ENCODE assay signal across 23 cellular contexts in the genomic region with DNA sequence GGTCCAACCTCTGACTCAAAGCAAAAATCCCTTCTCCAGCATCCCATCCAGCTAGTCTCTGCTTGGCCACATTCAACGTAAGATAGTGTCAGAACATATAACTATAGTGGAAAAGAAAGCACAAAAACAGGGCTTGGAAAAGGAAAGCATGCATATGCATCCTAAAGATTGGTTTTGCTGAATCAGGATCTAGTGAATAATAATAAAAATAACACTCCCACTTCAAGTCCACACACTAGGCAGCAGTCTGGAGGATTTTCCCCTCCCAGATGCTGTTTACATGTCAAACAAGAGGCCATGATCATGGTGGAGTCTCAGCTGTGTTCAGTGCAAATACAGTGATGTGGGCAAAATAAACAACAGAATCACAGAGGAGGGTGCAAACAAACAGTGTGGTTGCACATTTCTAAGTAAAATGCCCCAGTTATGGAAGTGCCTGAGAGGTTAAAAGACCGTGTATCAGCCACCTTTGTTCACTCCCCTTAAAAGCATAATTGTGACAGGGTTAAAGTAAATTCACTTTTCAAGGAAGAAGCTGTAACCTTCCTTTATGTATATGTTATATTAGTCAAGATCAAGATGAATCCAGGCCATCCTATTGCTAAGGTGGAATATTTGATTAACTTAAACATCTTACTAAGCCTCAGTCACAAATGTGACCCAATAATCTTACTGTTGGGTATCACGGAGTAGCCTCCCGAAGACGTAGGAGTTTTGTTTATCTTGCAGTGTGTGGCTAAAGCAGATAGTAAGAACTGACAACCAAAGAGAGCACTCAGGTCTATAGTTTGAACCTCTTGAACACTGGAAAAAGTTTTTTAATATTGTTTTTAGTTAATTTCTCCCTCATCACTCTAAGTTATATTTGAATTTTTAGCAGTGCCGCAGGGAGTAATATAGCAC.
DNase-seq lines count a peak whose midpoint lies in the region; ATAC-seq, FAIRE-seq and TF ChIP-seq lines count a peak whose summit lies in the region.
"Had no signal": no experiment of that assay in that cellular context is flagged by ENCODE, and none has a peak within 500 bp of the region (broad histone marks: within the 10 kb centered on the region; RNA-seq: fewer than 3 reads in every experiment).

No MANE protein-coding gene starts in this region.

- H3K4me2 ChIP-seq in A549 (peak overlapping the region; percentile 71), hepatocyte (no peak overlapping the region)
- H3K4me2 ChIP-seq: BLaER1 had no signal

- H3K27ac ChIP-seq in A549, result peak overlapping the region; percentile 13 to 39; a peak in 1 of 6 replicates
- H3K27ac ChIP-seq in hepatocyte, result no peak overlapping the region
- H3K27ac ChIP-seq in vagina, result no peak overlapping the region
- H3K27ac ChIP-seq: BLaER1, HL-60, tibial artery had no signal

- FAIRE-seq in A549 (lab: Jason Lieb, UNC) (no peak), HTR-8/SVneo (lab: Jason Lieb, UNC) (no peak)
- FAIRE-seq: H1, RCC 7860 had no signal

- peak; percentile 5 to 84 for DNase-seq in A549 (ENCODE audit: low read depth in 1 of 2, low spot score in 1 of 2)
- DNase-seq in LNCaP clone FGC (ENCODE audit: low read depth), result peak; percentile 57
- peak; percentile 17 for DNase-seq in NCI-H510A (lab: John Stamatoyannopoulos, UW)
- peak; percentile 10 for DNase-seq in hepatocyte (ENCODE audit: low spot score)
- DNase-seq in vagina (ENCODE audit: extremely low spot score in 2 of 2), result no peak
- no peak for DNase-seq in HTR-8/SVneo (ENCODE audit: insufficient read length, low spot score)
- DNase-seq in NCI-H446 treated with DMSO at 0.1 percent for 48 hours (lab: John Stamatoyannopoulos, UW), result no peak
- DNase-seq: activated CD4-positive, alpha-beta T cell treated with anti-CD3 and anti-CD28 coated beads for 48 hours; activated CD8-positive, alpha-beta memory T cell treated with anti-CD3 and anti-CD28 coated beads, Interleukin-2, amount 10 ng/mL, durations not matched to agents 7 days and 5 days; aorta; Calu3; mesenchymal stem cell; NCI-H2171 treated with DMSO at 0.1 percent for 48 hours; right cardiac atrium; stimulated activated CD4-positive, alpha-beta T cell treated with anti-CD3 and anti-CD28 coated beads, Interleukin-12 subunit alpha, Interleukin-12 subunit beta, amount 100 ng/mL, for 4 hours; stimulated activated naive CD8-positive, alpha-beta T cell treated with anti-CD3 and anti-CD28 coated beads, Interleukin-15, amount 100 ng/mL, for 72 hours; T-helper 17 cell; tibial artery had no signal

- H3K36me3 ChIP-seq in hepatocyte (replicated peaks; ENCODE audit: insufficient read depth, low read depth) (no peaks in the 10 kb centered on the region), vagina (no peaks in the 10 kb centered on the region)
- H3K36me3 ChIP-seq: BLaER1, tibial artery had no signal

- POLR2A ChIA-PET in A549 (lab: Yijun Ruan, JAX), result no interaction called here

- WGBS in A549 (ENCODE audit: missing lambda C conversion rate), result 27% methylated on average over 6 of the region's 6 CpGs
- 44% methylated on average over 6 of the region's 6 CpGs for WGBS in hepatocyte (ENCODE audit: low lambda C conversion rate, missing lambda C conversion rate)

- H3K9me3 ChIP-seq in A549 (no peaks in the 10 kb centered on the region), hepatocyte (ENCODE audit: low read depth) (no peaks in the 10 kb centered on the region), vagina (no peaks in the 10 kb centered on the region)
- H3K9me3 ChIP-seq: BLaER1, tibial artery had no signal

- TF ChIP-seq EP300 in A549 (IDR thresholded peaks at IDR 0.05), result 0 out of 5 replicates have a peak, but pooled peaks of 1 of the 2 experiments have one; percentile 18

- TF ChIP-seq CTCF in A549 (IDR thresholded peaks at IDR 0.05) (no peak), LNCaP clone FGC (IDR thresholded peaks at IDR 0.05; ENCODE audit: control insufficient read depth, extremely low read depth, insufficient read depth) (no peak), hepatocyte (IDR thresholded peaks at IDR 0.05; ENCODE audit: poor library complexity) (no peak), vagina (IDR thresholded peaks at IDR 0.05) (no peak)

- intact Hi-C loops in vagina (cut with DNase I), result no loop called here

- ATAC-seq in A549 (peak; percentile 71 to 98), HG02763 (IDR thresholded peaks at IDR 0.05; ENCODE audit: unreplicated experiment) (no peak)
- ATAC-seq: activated CD8-positive, alpha-beta memory T cell treated with anti-CD3 and anti-CD28 coated beads, Interleukin-2, amount 10 ng/mL, durations not matched to agents 7 days and 5 days; right cardiac atrium; stimulated activated naive CD8-positive, alpha-beta T cell treated with anti-CD3 and anti-CD28 coated beads, Interleukin-15, amount 100 ng/mL, for 72 hours; T-helper 17 cell had no signal

- no peaks in the 10 kb centered on the region for H3K9me2 ChIP-seq in hepatocyte (replicated peaks; ENCODE audit: insufficient read depth)

- H3K79me2 ChIP-seq in hepatocyte, result no peaks in the 10 kb centered on the region

- H3K27me3 ChIP-seq in hepatocyte, result no peaks in the 10 kb centered on the region
- no peaks in the 10 kb centered on the region for H3K27me3 ChIP-seq in vagina
- H3K27me3 ChIP-seq: BLaER1, tibial artery had no signal

- H3K4me1 ChIP-seq in A549 (peaks cover 23% of the 10 kb centered on the region), hepatocyte (ENCODE audit: insufficient read depth) (no peaks in the 10 kb centered on the region), vagina (no peaks in the 10 kb centered on the region)
- H3K4me1 ChIP-seq: BLaER1, tibial artery had no signal

- no peaks in the 10 kb centered on the region for H4K20me1 ChIP-seq in hepatocyte (ENCODE audit: insufficient read depth, poor library complexity, severe bottlenecking)
- H4K20me1 ChIP-seq: BLaER1 had no signal

- 0 out of 5 replicates have a peak, but pooled peaks of 1 of the 2 experiments have one; percentile 6 for TF ChIP-seq RAD21 in A549 (conservative IDR thresholded peaks at IDR 0.05 in 1 of 2, IDR thresholded peaks at IDR 0.05 in 1 of 2)

- TF ChIP-seq POLR2A in A549 (IDR thresholded peaks at IDR 0.05; ENCODE audit: low read length), result no peak
- no peak for TF ChIP-seq POLR2A in vagina (IDR thresholded peaks at IDR 0.05)

- no peak overlapping the region for H2AFZ ChIP-seq in hepatocyte

- CTCF ChIA-PET in A549 (lab: Yijun Ruan, JAX), result no interaction called here

- no peak overlapping the region for H3K4me3 ChIP-seq in A549
- H3K4me3 ChIP-seq in LNCaP clone FGC (ENCODE audit: low read depth, low read length), result no peak overlapping the region
- H3K4me3 ChIP-seq in hepatocyte, result no peak overlapping the region
- no peak overlapping the region for H3K4me3 ChIP-seq in vagina
- H3K4me3 ChIP-seq: BLaER1, tibial artery had no signal

TF ChIP-seq in A549, 52 proteins besides CTCF, POLR2A, EP300 and RAD21 (continues in another document):
- TF ChIP-seq PHF8 (IDR thresholded peaks at IDR 0.05; ENCODE audit: borderline replicate concordance, low read depth) (no peak), EHMT2 (IDR thresholded peaks at IDR 0.05; ENCODE audit: low read depth) (no peak), CHD2 (IDR thresholded peaks at IDR 0.05; ENCODE audit: low read length, partially characterized antibody) (no peak), GATA3 (IDR thresholded peaks at IDR 0.05; ENCODE audit: borderline replicate concordance) (peak; percentile 87), FOSL2 (IDR thresholded peaks at IDR 0.05) (no peak), FOSL2 (CRISPR knock-in tag; IDR thresholded peaks at IDR 0.05) (peak; percentile 26; the same call in 1 of the 2 replicates), CEBPB (IDR thresholded peaks at IDR 0.05) (peak in 1 of 2 experiments; percentile 14; a peak in 1 of 4 replicates), CBX2 (IDR thresholded peaks at IDR 0.05; ENCODE audit: borderline replicate concordance, low read depth) (no peak), HDAC2 (IDR thresholded peaks at IDR 0.05) (no peak), JUNB (IDR thresholded peaks at IDR 0.05) (no peak), KDM5A (IDR thresholded peaks at IDR 0.05) (no peak), FOXS1 (CRISPR knock-in tag; IDR thresholded peaks at IDR 0.05) (no peak)
- TF ChIP-seq, protein P1, sequence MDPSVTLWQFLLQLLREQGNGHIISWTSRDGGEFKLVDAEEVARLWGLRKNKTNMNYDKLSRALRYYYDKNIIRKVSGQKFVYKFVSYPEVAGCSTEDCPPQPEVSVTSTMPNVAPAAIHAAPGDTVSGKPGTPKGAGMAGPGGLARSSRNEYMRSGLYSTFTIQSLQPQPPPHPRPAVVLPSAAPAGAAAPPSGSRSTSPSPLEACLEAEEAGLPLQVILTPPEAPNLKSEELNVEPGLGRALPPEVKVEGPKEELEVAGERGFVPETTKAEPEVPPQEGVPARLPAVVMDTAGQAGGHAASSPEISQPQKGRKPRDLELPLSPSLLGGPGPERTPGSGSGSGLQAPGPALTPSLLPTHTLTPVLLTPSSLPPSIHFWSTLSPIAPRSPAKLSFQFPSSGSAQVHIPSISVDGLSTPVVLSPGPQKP (IDR thresholded peaks at IDR 0.05; ENCODE audit: low read depth, low read length), result no peak
- TF ChIP-seq, protein P2, sequence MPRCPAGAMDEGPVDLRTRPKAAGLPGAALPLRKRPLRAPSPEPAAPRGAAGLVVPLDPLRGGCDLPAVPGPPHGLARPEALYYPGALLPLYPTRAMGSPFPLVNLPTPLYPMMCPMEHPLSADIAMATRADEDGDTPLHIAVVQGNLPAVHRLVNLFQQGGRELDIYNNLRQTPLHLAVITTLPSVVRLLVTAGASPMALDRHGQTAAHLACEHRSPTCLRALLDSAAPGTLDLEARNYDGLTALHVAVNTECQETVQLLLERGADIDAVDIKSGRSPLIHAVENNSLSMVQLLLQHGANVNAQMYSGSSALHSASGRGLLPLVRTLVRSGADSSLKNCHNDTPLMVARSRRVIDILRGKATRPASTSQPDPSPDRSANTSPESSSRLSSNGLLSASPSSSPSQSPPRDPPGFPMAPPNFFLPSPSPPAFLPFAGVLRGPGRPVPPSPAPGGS (IDR thresholded peaks at IDR 0.05), result no peak
- TF ChIP-seq, protein P3, sequence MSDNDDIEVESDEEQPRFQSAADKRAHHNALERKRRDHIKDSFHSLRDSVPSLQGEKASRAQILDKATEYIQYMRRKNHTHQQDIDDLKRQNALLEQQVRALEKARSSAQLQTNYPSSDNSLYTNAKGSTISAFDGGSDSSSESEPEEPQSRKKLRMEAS (IDR thresholded peaks at IDR 0.05), result peak; percentile 61; the same call in 1 of the 2 replicates

Comparison
In these comparisons a context has a peak if more than half of its experiments do, and no peak if none do; other contexts are left out.
1. DNase-seq: peak in A549 (2 of 2), LNCaP clone FGC (single experiment), NCI-H510A (single experiment) and hepatocyte (single experiment); none in vagina (0 of 2), HTR-8/SVneo (single experiment) and NCI-H446 treated with DMSO at 0.1 percent for 48 hours (single experiment).
2. H3K27ac ChIP-seq: peak in A549 (2 of 2); none in hepatocyte (single experiment) and vagina (single experiment).